ENCODE assay signal across 11 cellular contexts in the genomic region with DNA sequence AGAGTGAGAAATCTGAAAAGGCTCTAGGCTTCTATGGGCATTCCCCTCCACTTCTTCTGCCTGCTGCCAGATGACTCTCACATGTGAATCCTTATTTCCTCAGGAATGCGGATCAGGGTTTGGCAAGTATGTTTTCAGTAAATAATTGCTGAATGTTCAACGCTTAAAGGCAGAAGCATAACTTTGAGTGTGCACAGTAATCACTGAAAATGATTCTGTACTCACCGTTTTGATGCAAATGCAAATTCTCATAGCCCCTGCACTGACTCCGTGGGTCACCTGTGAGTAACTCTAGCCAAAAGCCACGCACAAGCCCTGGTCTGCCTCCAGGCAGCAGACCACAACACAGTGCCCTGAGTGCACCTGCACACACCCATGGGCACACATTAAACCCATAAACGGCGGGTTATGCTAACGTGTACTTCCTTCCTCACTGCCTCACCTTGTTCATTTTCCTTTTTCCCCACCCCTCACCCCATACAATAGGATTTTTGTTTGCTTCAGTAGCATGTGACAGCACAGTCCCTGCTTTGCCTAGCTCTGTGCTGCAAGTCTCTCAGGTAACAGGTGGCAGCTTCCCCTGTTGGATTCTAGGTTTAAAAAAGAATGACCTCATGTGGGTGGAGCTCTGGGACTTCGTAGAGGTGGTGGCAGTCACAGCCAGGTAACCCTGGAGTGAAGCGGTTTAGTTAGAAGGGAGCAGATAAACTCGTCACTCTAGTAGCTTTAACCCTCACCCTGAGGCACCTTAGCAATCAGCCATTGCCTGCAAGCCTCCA. TPM values are rescaled to one million over a fixed set of nuclear protein-coding genes. Genes with fewer than 3 reads are reported as not detected.
A peak's percentile ranks its signal among the peaks of the same experiment; 100 is the strongest.
DNase-seq lines count a peak whose midpoint lies in the region; ATAC-seq and TF ChIP-seq lines count a peak whose summit lies in the region.
"Had no signal": no experiment of that assay in that cellular context is flagged by ENCODE, and none has a peak within 500 bp of the region (broad histone marks: within the 10 kb centered on the region; RNA-seq: fewer than 3 reads in every experiment).

A gene with protein sequence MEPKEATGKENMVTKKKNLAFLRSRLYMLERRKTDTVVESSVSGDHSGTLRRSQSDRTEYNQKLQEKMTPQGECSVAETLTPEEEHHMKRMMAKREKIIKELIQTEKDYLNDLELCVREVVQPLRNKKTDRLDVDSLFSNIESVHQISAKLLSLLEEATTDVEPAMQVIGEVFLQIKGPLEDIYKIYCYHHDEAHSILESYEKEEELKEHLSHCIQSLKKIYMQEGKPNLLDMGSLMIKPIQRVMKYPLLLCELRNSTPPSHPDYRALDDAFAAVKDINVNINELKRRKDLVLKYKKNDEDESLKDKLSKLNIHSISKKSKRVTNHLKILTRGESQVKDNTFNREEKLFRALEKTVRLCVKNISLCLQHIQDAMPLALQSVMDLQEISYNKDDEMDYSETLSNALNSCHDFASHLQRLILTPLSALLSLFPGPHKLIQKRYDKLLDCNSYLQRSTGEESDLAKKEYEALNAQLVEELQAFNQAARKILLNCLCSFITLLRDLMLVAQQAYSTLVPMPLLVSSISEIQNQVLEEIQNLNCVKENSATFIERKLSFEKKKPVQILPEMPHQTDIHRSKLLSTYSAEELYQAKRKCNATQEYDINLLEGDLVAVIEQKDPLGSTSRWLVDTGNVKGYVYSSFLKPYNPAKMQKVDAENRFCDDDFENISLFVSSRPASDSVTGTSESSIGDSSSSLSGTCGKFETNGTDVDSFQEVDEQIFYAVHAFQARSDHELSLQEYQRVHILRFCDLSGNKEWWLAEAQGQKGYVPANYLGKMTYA (plus strand): TSS at position 653 of the 779 bp plus-strand sequence. CDS start 146 bp downstream, outside the sequence.

- no peak within 1 kb of the TSS for H3K4me3 ChIP-seq in HUES48 (ENCODE audit: low read depth, low read length)
- H3K4me3 ChIP-seq in OCI-LY7 (ENCODE audit: low read depth, low read length, poor library complexity, severe bottlenecking), result no peak within 1 kb of the TSS
- peak within 1 kb of the TSS in 3 of 4 donors; percentile 9 to 35 (median 21) for H3K4me3 ChIP-seq in stomach

- peaks cover 37% of the 10 kb centered on the region for H3K4me1 ChIP-seq in HUES48 (ENCODE audit: control insufficient read depth, insufficient read depth, low read length)
- no peaks in the 10 kb centered on the region for H3K4me1 ChIP-seq in OCI-LY7 (ENCODE audit: insufficient read depth, low read length, poor library complexity, severe bottlenecking)
- H3K4me1 ChIP-seq in stomach, result peaks cover 0 to 17% (median 0%) of the 10 kb centered on the region in 4 donors

- ATAC-seq in GM19467 (IDR thresholded peaks at IDR 0.05; ENCODE audit: unreplicated experiment) (no peak), HG02981 (IDR thresholded peaks at IDR 0.05; ENCODE audit: unreplicated experiment) (no peak)

- no peak within 1 kb of the TSS for H3K9ac ChIP-seq in HUES48 (ENCODE audit: low read depth, low read length)

- H2AFZ ChIP-seq in OCI-LY7 (ENCODE audit: low read length), result no peak within 1 kb of the TSS

- H4K20me1 ChIP-seq in OCI-LY7 (ENCODE audit: insufficient read depth, low read length), result no peaks in the 10 kb centered on the region

- POLR2A ChIA-PET in OCI-LY7 (lab: Charles Lee), result interaction anchor here (0.7 kb wide), 2 partner anchors 14 to 148 kb away, joined by 3 to 4 read pairs; no protein-coding TSS in a partner anchor

- H3K9me2 ChIP-seq in OCI-LY7 (ENCODE audit: insufficient read depth, low read length), result no peaks in the 10 kb centered on the region

- H3K9me3 ChIP-seq in HUES48 (ENCODE audit: control insufficient read depth, insufficient read depth, low read length) (no peaks in the 10 kb centered on the region), OCI-LY7 (ENCODE audit: low read length) (no peaks in the 10 kb centered on the region), stomach (no peaks in the 10 kb centered on the region)

- H3K36me3 ChIP-seq in HUES48 (ENCODE audit: control insufficient read depth, insufficient read depth, low read length) (no peaks in the 10 kb centered on the region), OCI-LY7 (ENCODE audit: insufficient read depth, low read length) (no peaks in the 10 kb centered on the region), stomach (no peaks in the 10 kb centered on the region)

- TF ChIP-seq CTCF in OCI-LY7 (conservative IDR thresholded peaks at IDR 0.05; ENCODE audit: low read length), result no peak
- TF ChIP-seq CTCF in stomach (IDR thresholded peaks at IDR 0.05), result no peak

- H3K79me2 ChIP-seq in OCI-LY7 (ENCODE audit: insufficient read depth, low read depth, low read length), result no peaks in the 10 kb centered on the region

- H3K4me2 ChIP-seq in OCI-LY7 (ENCODE audit: low read length), result peak within 1 kb of the TSS; percentile 19; the same call in 1 of the 2 replicates

- intact Hi-C loops in OCI-LY7 (cut with micrococcal nuclease; ENCODE audit: unreplicated experiment) (no loop called here), stomach (cut with DNase I; ENCODE audit: low total_unique reads) (no loop called here)

- no peak for TF ChIP-seq EP300 in stomach (IDR thresholded peaks at IDR 0.05)

- WGBS in stomach, 5 donors, result 13 to 38% (median 16%) methylated on average over 11 of the region's 11 CpGs

- peak within 1 kb of the TSS; percentile 27 for H3K27ac ChIP-seq in HUES48 (ENCODE audit: low read depth, low read length)
- H3K27ac ChIP-seq in OCI-LY7 (ENCODE audit: low read depth, low read length, poor library complexity, severe bottlenecking), result no peak within 1 kb of the TSS
- peak within 1 kb of the TSS; percentile 79 to 94 (median 84) for H3K27ac ChIP-seq in stomach

- no TSS peak for BruUV-seq in OCI-LY7 (replicated peaks; lab: Mats Ljungman, UMichigan)

- DNase-seq in OCI-LY7 (ENCODE audit: low spot score), result no peak
- peak; percentile 75 for DNase-seq in glomerular visceral epithelial cell (ENCODE audit: extremely low spot score)
- DNase-seq in stomach, result peak; percentile 72
- no peak for DNase-seq in activated CD4-positive, CD25-positive, alpha-beta regulatory T cell (lab: John Stamatoyannopoulos, UW)
- no peak for DNase-seq in NCI-H82 treated with DMSO at 0.1 percent for 48 hours (lab: John Stamatoyannopoulos, UW; ENCODE audit: unreplicated experiment)
- DNase-seq: stimulated activated CD4-positive, alpha-beta T cell treated with anti-CD3 and anti-CD28 coated beads, Interleukin-2, amount 100 ng/mL, for 48 hours had no signal

- H3K27me3 ChIP-seq in HUES48 (ENCODE audit: control insufficient read depth, insufficient read depth, low read length), result peaks cover 88% of the 10 kb centered on the region
- no peaks in the 10 kb centered on the region for H3K27me3 ChIP-seq in stomach

- peak in 2 of 4 donors; percentile 63 to 82 for TF ChIP-seq POLR2A in stomach (IDR thresholded peaks at IDR 0.05)

- CTCF ChIA-PET in OCI-LY7 (lab: Charles Lee; ENCODE audit: unreplicated experiment), result no interaction called here

RNA-seq across cellular contexts. Expression of the gene that starts here (rescaled TPM):
- not detected in 2 replicates for total RNA-seq in OCI-LY7 (2014; rRNA removed; shearing (Covaris generic))
- total RNA-seq in OCI-LY7 (2022) (not detected in 2 replicates), stomach (10 to 100 TPM in 2 of 5 donors, 1 to 10 TPM in 3; 2.3 to 23.2 (median 3.5) TPM)
- polyA plus RNA-seq in stomach, result 1 to 10 TPM in 1 of 3 donors, under 1 TPM in 2; 0.61 to 1.4 (median 0.87) TPM
- total RNA-seq: activated CD8-positive, alpha-beta memory T cell treated with anti-CD3 and anti-CD28 coated beads for 36 hours; glomerular endothelial cell had no signal

Comparison
In these comparisons a context has a peak if more than half of its experiments do, and no peak if none do; other contexts are left out.
1. H3K4me3 ChIP-seq: peak in stomach (3 of 4); none in HUES48 (single experiment) and OCI-LY7 (single experiment).
2. DNase-seq: peak in glomerular visceral epithelial cell (single experiment) and stomach (single experiment); none in OCI-LY7 (single experiment), activated CD4-positive, CD25-positive, alpha-beta regulatory T cell (0 of 4) and NCI-H82 treated with DMSO at 0.1 percent for 48 hours (single experiment).